Comparison of ENCODE assay signal across 8 cellular contexts in the genomic region with DNA sequence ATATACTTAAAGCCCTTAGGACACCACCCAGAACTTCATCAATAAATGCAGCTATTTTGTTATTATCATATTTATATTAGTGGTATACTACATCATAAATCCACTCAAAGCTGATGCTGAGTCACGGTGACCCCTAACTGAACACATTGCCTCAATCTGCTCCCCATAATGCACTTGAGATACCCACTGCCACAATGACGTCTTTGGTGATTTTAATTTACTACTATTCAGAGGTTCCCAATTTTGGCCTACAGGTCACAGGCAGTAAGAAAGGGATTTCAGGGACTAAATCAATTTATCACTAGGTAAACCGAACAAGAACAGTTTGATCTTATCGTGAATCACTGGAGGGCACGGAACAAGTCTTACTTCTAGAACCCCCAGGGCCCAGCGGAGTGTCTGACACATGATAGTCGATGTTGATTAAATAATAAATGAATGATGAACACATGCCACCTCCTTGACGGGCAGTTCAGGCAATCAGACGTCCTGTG.
DNase-seq lines count a peak whose midpoint lies in the region; ATAC-seq and TF ChIP-seq lines count a peak whose summit lies in the region.

No MANE protein-coding gene starts in this region.

- in situ Hi-C loops in HAP-1 (cut with MboI; ENCODE audit: low sequenced_read_pairs): loop anchor here (5.0 kb wide), 1 partner anchor 70 kb away; a partner anchor contains a TSS

- H3K9me3 ChIP-seq in HAP-1: no peaks in the 10 kb centered on the region

- no peak for TF ChIP-seq CTCF in VCaP (conservative IDR thresholded peaks at IDR 0.05)
- no peak for TF ChIP-seq CTCF in foreskin fibroblast (IDR thresholded peaks at IDR 0.05; ENCODE audit: low read depth, low read length)

- no peak for ATAC-seq in GM19455 (IDR thresholded peaks at IDR 0.05; ENCODE audit: unreplicated experiment)

- DNase-seq in HAP-1 (ENCODE audit: low spot score in 2 of 2) (no peak), foreskin fibroblast (no peak), skeletal muscle cell (ENCODE audit: low read depth) (no peak), NCI-H1436 treated with DMSO at 0.1 percent for 48 hours (lab: John Stamatoyannopoulos, UW) (no peak), AG08396 (ENCODE audit: low spot score) (no peak), GF-D8 (lab: John Stamatoyannopoulos, UW) (no peak)

- peaks cover 13% of the 10 kb centered on the region for H3K4me1 ChIP-seq in HAP-1

- H3K4me3 ChIP-seq in HAP-1 (peak overlapping the region; percentile 93), foreskin fibroblast (ENCODE audit: low read depth in 1 of 2, low read length in 2 of 2) (peak overlapping the region; percentile 55 to 84), skeletal muscle cell (ENCODE audit: low read depth, low read length) (peak overlapping the region; percentile 88)

- peak overlapping the region; percentile 92 for H3K27ac ChIP-seq in VCaP

- H3K36me3 ChIP-seq in HAP-1 (replicated peaks): 0 out of 2 replicates have a peak, but pooled peaks cover 2% of the 10 kb centered on the region

- no peaks in the 10 kb centered on the region for H3K27me3 ChIP-seq in HAP-1 (ENCODE audit: low read depth)
